Comparison of ENCODE assay signal across 8 cellular contexts in genomic region chr15:77409259-77410156, GRCh38. TPM values are rescaled to one million over a fixed set of nuclear protein-coding genes. Genes with fewer than 3 reads are reported as not detected.
DNase-seq lines count a peak whose midpoint lies in the region; ATAC-seq and TF ChIP-seq lines count a peak whose summit lies in the region.

No MANE protein-coding gene starts in this region.

- TF ChIP-seq CTCF in GM23338 (conservative IDR thresholded peaks at IDR 0.05; ENCODE audit: low read depth in 2 of 2) = no peak

- intact Hi-C loops in activated T-helper 2 cell treated with anti-CD3 and anti-CD28 coated beads, Interferon-gamma antibody, Interleukin-2, Interleukin-4, amounts not matched to agents 10 μg/mL and 5 μg/mL and 100 μg/mL, durations not matched to agents 14 hours and 24 hours and 36 hours (cut with micrococcal nuclease) = loop anchor here (1.0 kb wide), 1 partner anchor 21 kb away; no protein-coding TSS in a partner anchor

- peaks cover 0 to 2% of the 10 kb centered on the region in 2 donors for H3K9me3 Mint-ChIP-seq in activated T-cell treated with anti-CD3 and anti-CD28 coated beads, Interleukin-2, amount 50 U/mL, for 72 hours
- no peaks in the 10 kb centered on the region for H3K9me3 Mint-ChIP-seq in activated T-helper 2 cell treated with anti-CD3 and anti-CD28 coated beads, Interferon-gamma antibody, Interleukin-2, Interleukin-4, amounts not matched to agents 10 μg/mL and 5 μg/mL and 100 μg/mL, durations not matched to agents 14 hours and 24 hours and 36 hours
- no peaks in the 10 kb centered on the region for H3K9me3 Mint-ChIP-seq in stimulated activated memory B cell treated with anti-CD40 and anti-IgM and Interleukin-4, amounts not matched to agents 10 μg/mL and 1 μg/mL and 100 μg/mL, for 72 hours
- peaks cover 7% of the 10 kb centered on the region; the same call in 2 of the 3 replicates for H3K9me3 Mint-ChIP-seq in GM23338

- H3K27ac Mint-ChIP-seq in activated T-cell treated with anti-CD3 and anti-CD28 coated beads, Interleukin-2, amount 50 U/mL, for 72 hours = peak overlapping the region; percentile 84
- H3K27ac Mint-ChIP-seq in activated T-helper 2 cell treated with anti-CD3 and anti-CD28 coated beads, Interferon-gamma antibody, Interleukin-2, Interleukin-4, amounts not matched to agents 10 μg/mL and 5 μg/mL and 100 μg/mL, durations not matched to agents 14 hours and 24 hours and 36 hours = peak overlapping the region; percentile 85
- H3K27ac Mint-ChIP-seq in stimulated activated memory B cell treated with anti-CD40 and anti-IgM and Interleukin-4, amounts not matched to agents 10 μg/mL and 1 μg/mL and 100 μg/mL, for 72 hours = peak overlapping the region; percentile 53
- H3K27ac Mint-ChIP-seq in GM23338 = no peak overlapping the region

- no peaks in the 10 kb centered on the region for H3K9me2 ChIP-seq in GM23338 (ENCODE audit: insufficient read depth)

- H3K79me2 ChIP-seq in GM23338 (replicated peaks; ENCODE audit: insufficient read depth) = peaks cover 100% of the 10 kb centered on the region

- no peaks in the 10 kb centered on the region for H3K27me3 Mint-ChIP-seq in activated T-cell treated with anti-CD3 and anti-CD28 coated beads, Interleukin-2, amount 50 U/mL, for 72 hours (ENCODE audit: low read depth)
- H3K27me3 Mint-ChIP-seq in activated T-helper 2 cell treated with anti-CD3 and anti-CD28 coated beads, Interferon-gamma antibody, Interleukin-2, Interleukin-4, amounts not matched to agents 10 μg/mL and 5 μg/mL and 100 μg/mL, durations not matched to agents 14 hours and 24 hours and 36 hours (ENCODE audit: low read depth) = no peaks in the 10 kb centered on the region
- H3K27me3 Mint-ChIP-seq in stimulated activated memory B cell treated with anti-CD40 and anti-IgM and Interleukin-4, amounts not matched to agents 10 μg/mL and 1 μg/mL and 100 μg/mL, for 72 hours = no peaks in the 10 kb centered on the region
- H3K27me3 Mint-ChIP-seq in GM23338 (ENCODE audit: insufficient read depth, low read depth, poor library complexity) = no peaks in the 10 kb centered on the region

- H3K27me3 ChIP-seq in GM23338 (ENCODE audit: insufficient read depth) = no peaks in the 10 kb centered on the region

- H3K4me3 ChIP-seq in GM23338 = no peak overlapping the region

- no peak overlapping the region for H3K27ac ChIP-seq in GM23338 (ENCODE audit: low read depth)

- H3K36me3 Mint-ChIP-seq in activated T-cell treated with anti-CD3 and anti-CD28 coated beads, Interleukin-2, amount 50 U/mL, for 72 hours (ENCODE audit: insufficient read depth in 2 of 2) = peaks cover 0 to 2% of the 10 kb centered on the region in 2 donors
- H3K36me3 Mint-ChIP-seq in activated T-helper 2 cell treated with anti-CD3 and anti-CD28 coated beads, Interferon-gamma antibody, Interleukin-2, Interleukin-4, amounts not matched to agents 10 μg/mL and 5 μg/mL and 100 μg/mL, durations not matched to agents 14 hours and 24 hours and 36 hours (ENCODE audit: low read depth) = peaks cover 9% of the 10 kb centered on the region
- H3K36me3 Mint-ChIP-seq in stimulated activated memory B cell treated with anti-CD40 and anti-IgM and Interleukin-4, amounts not matched to agents 10 μg/mL and 1 μg/mL and 100 μg/mL, for 72 hours = no peaks in the 10 kb centered on the region
- H3K36me3 Mint-ChIP-seq in GM23338 (ENCODE audit: low read depth) = peaks cover 12% of the 10 kb centered on the region; the same call in 2 of the 3 replicates

- H3K36me3 ChIP-seq in GM23338 (ENCODE audit: insufficient read depth) = no peaks in the 10 kb centered on the region

- peak in 1 of 2 donors; percentile 31 for DNase-seq in activated T-cell treated with anti-CD3 and anti-CD28 coated beads, Interleukin-2, amount 50 U/mL, for 72 hours
- DNase-seq in activated T-cell treated with anti-CD3 and anti-CD28 coated beads for 4 hours = no peak
- DNase-seq in activated T-helper 2 cell treated with anti-CD3 and anti-CD28 coated beads, Interferon-gamma antibody, Interleukin-2, Interleukin-4, amounts not matched to agents 10 μg/mL and 5 μg/mL and 100 μg/mL, durations not matched to agents 14 hours and 24 hours and 36 hours (ENCODE audit: low spot score) = peak; percentile 22
- DNase-seq in OCI-M2 (lab: John Stamatoyannopoulos, UW; ENCODE audit: unreplicated experiment) = no peak
- DNase-seq in A172 (ENCODE audit: low spot score) = no peak
- no peak for DNase-seq in GM23338 (ENCODE audit: low spot score)

- peak overlapping the region; percentile 60 to 77 for H3K4me3 Mint-ChIP-seq in activated T-cell treated with anti-CD3 and anti-CD28 coated beads, Interleukin-2, amount 50 U/mL, for 72 hours
- H3K4me3 Mint-ChIP-seq in activated T-helper 2 cell treated with anti-CD3 and anti-CD28 coated beads, Interferon-gamma antibody, Interleukin-2, Interleukin-4, amounts not matched to agents 10 μg/mL and 5 μg/mL and 100 μg/mL, durations not matched to agents 14 hours and 24 hours and 36 hours (ENCODE audit: low read depth) = peak overlapping the region; percentile 63
- peak overlapping the region; percentile 53 for H3K4me3 Mint-ChIP-seq in stimulated activated memory B cell treated with anti-CD40 and anti-IgM and Interleukin-4, amounts not matched to agents 10 μg/mL and 1 μg/mL and 100 μg/mL, for 72 hours
- no peak overlapping the region for H3K4me3 Mint-ChIP-seq in GM23338

- no peak overlapping the region for H3K4me2 ChIP-seq in GM23338

- peaks cover 14% of the 10 kb centered on the region for H4K20me1 ChIP-seq in GM23338 (replicated peaks; ENCODE audit: insufficient read depth)

- H3F3A ChIP-seq in GM23338 (replicated peaks; ENCODE audit: low read depth) = no peaks in the 10 kb centered on the region

- peaks cover 22% of the 10 kb centered on the region for H3K4me1 ChIP-seq in GM23338 (ENCODE audit: insufficient read depth)

- no peak overlapping the region for H2AFZ ChIP-seq in GM23338

- ATAC-seq in activated T-cell treated with anti-CD3 and anti-CD28 coated beads, Interleukin-2, amount 50 U/mL, for 72 hours (replicated peaks in 1 of 2) = peak; percentile 92 to 95
- ATAC-seq in HG03280 (IDR thresholded peaks at IDR 0.05; ENCODE audit: unreplicated experiment) (peak; percentile 69), GM23338 (no peak)
- peak; percentile 86 for ATAC-seq in stimulated activated memory B cell treated with anti-CD40 and anti-IgM and Interleukin-4, amounts not matched to agents 10 μg/mL and 1 μg/mL and 100 μg/mL, for 72 hours

- H3K4me1 Mint-ChIP-seq in activated T-cell treated with anti-CD3 and anti-CD28 coated beads, Interleukin-2, amount 50 U/mL, for 72 hours (ENCODE audit: low read depth) = peaks cover 34% of the 10 kb centered on the region
- peaks cover 39% of the 10 kb centered on the region for H3K4me1 Mint-ChIP-seq in activated T-helper 2 cell treated with anti-CD3 and anti-CD28 coated beads, Interferon-gamma antibody, Interleukin-2, Interleukin-4, amounts not matched to agents 10 μg/mL and 5 μg/mL and 100 μg/mL, durations not matched to agents 14 hours and 24 hours and 36 hours (ENCODE audit: low read depth)
- peaks cover 52% of the 10 kb centered on the region for H3K4me1 Mint-ChIP-seq in stimulated activated memory B cell treated with anti-CD40 and anti-IgM and Interleukin-4, amounts not matched to agents 10 μg/mL and 1 μg/mL and 100 μg/mL, for 72 hours
- H3K4me1 Mint-ChIP-seq in GM23338 = peaks cover 29% of the 10 kb centered on the region

TF ChIP-seq in GM23338, 12 proteins besides CTCF, POLR2A, EP300 and RAD21:
- TF ChIP-seq REST (IDR thresholded peaks at IDR 0.05; ENCODE audit: unreplicated experiment) = no peak
- no peak for TF ChIP-seq ZNF331 (CRISPR knock-in tag; IDR thresholded peaks at IDR 0.05; ENCODE audit: low read depth)

RNA-seq across cellular contexts. Expression of gene PEAK1, which starts 10.4 kb away (rescaled TPM):
- total RNA-seq in activated T-cell treated with anti-CD3 and anti-CD28 coated beads, Interleukin-2, amount 50 U/mL, for 72 hours = 10 to 100 TPM; 33.6 to 45.7 TPM
- 26.0 and 27.0 TPM in 2 replicates for total RNA-seq in activated T-helper 2 cell treated with anti-CD3 and anti-CD28 coated beads, Interferon-gamma antibody, Interleukin-2, Interleukin-4, amounts not matched to agents 10 μg/mL and 5 μg/mL and 100 μg/mL, durations not matched to agents 14 hours and 24 hours and 36 hours
- 8.2 and 8.3 TPM in 2 replicates for total RNA-seq in A172 (2014; rRNA removed; shearing (Covaris generic))
- total RNA-seq in GM23338 (2014; rRNA removed; shearing (Covaris generic)) = 22.8 and 34.1 TPM in 2 replicates
- 5.6 and 7.8 TPM in 2 replicates for polyA plus RNA-seq in GM23338 (2016; fragmentation: Nextera tagmentation; extraction: Ambion mirVana)

RNA-seq across cellular contexts. Expression of gene HMG20A, which starts 11.2 kb away (rescaled TPM):
- total RNA-seq in activated T-cell treated with anti-CD3 and anti-CD28 coated beads, Interleukin-2, amount 50 U/mL, for 72 hours = 10 to 100 TPM; 43.1 to 44.6 TPM
- 43.8 and 49.8 TPM in 2 replicates for total RNA-seq in activated T-helper 2 cell treated with anti-CD3 and anti-CD28 coated beads, Interferon-gamma antibody, Interleukin-2, Interleukin-4, amounts not matched to agents 10 μg/mL and 5 μg/mL and 100 μg/mL, durations not matched to agents 14 hours and 24 hours and 36 hours
- 17.0 and 21.1 TPM in 2 replicates for total RNA-seq in A172 (2014; rRNA removed; shearing (Covaris generic))
- total RNA-seq in GM23338 (2014; rRNA removed; shearing (Covaris generic)) = 49.3 and 57.8 TPM in 2 replicates
- polyA plus RNA-seq in GM23338 (2016; fragmentation: Nextera tagmentation; extraction: Ambion mirVana) = 12.2 and 17.8 TPM in 2 replicates
